1 cellular context compared by ENCODE assay signal in the genomic region with DNA sequence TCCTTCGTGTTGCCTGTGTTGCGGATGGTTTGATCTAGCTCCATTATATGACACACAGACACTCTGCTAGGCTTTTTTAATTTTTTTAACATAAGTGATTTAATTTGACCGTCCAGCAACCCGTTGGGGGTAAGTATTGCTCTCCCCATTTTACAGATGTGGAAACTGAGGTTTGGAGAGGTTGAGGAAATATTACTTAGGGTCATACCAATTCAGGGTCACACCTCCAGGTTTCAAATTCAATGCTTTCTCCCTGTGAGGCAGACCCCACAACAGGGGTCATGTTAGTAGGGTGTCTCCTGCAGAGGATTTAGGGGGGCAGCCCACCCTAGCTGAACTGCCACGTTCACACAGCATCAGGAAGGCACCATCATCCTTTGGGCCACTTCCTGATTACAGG.
TF ChIP-seq lines count a peak whose summit lies in the region.

No MANE protein-coding gene starts in this region.

TF ChIP-seq in H1, 55 proteins besides CTCF, POLR2A, EP300 and RAD21 (continued from another document):
- TF ChIP-seq, protein P1, sequence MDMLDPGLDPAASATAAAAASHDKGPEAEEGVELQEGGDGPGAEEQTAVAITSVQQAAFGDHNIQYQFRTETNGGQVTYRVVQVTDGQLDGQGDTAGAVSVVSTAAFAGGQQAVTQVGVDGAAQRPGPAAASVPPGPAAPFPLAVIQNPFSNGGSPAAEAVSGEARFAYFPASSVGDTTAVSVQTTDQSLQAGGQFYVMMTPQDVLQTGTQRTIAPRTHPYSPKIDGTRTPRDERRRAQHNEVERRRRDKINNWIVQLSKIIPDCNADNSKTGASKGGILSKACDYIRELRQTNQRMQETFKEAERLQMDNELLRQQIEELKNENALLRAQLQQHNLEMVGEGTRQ (IDR thresholded peaks at IDR 0.05; ENCODE audit: low read length), result no peak
- TF ChIP-seq BRCA1 (IDR thresholded peaks at IDR 0.05; ENCODE audit: low read depth, low read length) (no peak), CBX5 (IDR thresholded peaks at IDR 0.05; ENCODE audit: low read depth, low read length) (no peak), HDAC6 (IDR thresholded peaks at IDR 0.05; ENCODE audit: low read depth, low read length) (no peak), ZNF274 (IDR thresholded peaks at IDR 0.05; ENCODE audit: borderline replicate concordance, extremely low read depth, low read length) (no peak), PHF8 (conservative IDR thresholded peaks at IDR 0.05; ENCODE audit: low read depth, low read length) (no peak), RBBP5 (IDR thresholded peaks at IDR 0.05; ENCODE audit: borderline replicate concordance, low read depth, low read length) (no peak), EZH2 (IDR thresholded peaks at IDR 0.05; ENCODE audit: low read depth, low read length, severe bottlenecking) (no peak), TBP (IDR thresholded peaks at IDR 0.05; ENCODE audit: low read depth, low read length) (no peak), EGR1 (IDR thresholded peaks at IDR 0.05; ENCODE audit: borderline replicate concordance, low read depth, low read length) (no peak), BACH1 (IDR thresholded peaks at IDR 0.05; ENCODE audit: low read length) (no peak), CEBPB (IDR thresholded peaks at IDR 0.05; ENCODE audit: low read depth, low read length) (no peak), NANOG (IDR thresholded peaks at IDR 0.05; ENCODE audit: insufficient read depth, low read depth, low read length, poor library complexity, severe bottlenecking) (no peak)
- TF ChIP-seq, protein P2, sequence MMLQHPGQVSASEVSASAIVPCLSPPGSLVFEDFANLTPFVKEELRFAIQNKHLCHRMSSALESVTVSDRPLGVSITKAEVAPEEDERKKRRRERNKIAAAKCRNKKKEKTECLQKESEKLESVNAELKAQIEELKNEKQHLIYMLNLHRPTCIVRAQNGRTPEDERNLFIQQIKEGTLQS (IDR thresholded peaks at IDR 0.05; ENCODE audit: insufficient read depth, low read depth, low read length), result no peak
TF ChIP-seq in H1: peak in this region for 0.
